Comparison of ENCODE assay signal across 7 cellular contexts in the genomic region with DNA sequence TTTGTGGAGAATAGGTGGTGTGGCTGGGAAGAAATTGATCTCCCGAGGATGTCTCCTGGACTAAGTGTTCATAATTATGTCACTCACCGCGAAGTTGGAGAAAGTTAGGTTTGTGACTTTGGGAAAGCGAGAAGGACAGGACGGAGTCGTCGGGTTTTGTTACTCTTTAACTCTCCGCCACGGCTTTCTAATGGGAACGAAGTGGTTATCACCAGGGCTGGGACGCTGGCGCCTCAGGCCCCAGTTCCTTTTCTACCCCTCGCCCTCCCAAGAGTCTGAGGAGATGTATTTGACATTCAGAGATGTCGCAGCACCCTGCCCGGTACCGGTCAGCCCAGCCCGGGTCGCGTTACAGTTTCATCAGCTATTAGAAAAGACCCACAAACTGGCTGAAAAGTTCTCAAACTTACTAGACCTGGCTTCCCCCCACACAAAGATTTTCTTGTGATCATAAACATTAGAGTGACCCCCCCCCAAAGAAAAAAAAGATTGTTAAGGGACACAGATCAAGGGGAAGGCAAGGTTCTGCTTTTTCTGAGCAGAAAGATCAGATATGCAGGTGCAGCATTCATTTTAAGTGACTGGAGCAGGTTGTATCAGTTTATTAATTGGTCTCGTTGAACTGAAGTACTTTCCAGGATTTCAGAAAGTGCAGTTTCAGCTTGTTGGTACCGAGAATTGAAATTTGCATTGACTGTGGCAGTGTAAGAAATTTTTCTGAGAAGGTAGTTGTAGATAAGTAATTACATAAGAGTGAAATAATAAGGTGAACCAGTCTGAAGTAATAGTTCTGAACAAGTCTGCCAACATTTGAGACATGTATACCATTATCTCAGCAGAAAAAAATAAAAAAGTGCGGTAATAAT. TPM values are rescaled to one million over a fixed set of nuclear protein-coding genes. Genes with fewer than 3 reads are reported as not detected.
DNase-seq lines count a peak whose midpoint lies in the region; FAIRE-seq and TF ChIP-seq lines count a peak whose summit lies in the region.

No MANE protein-coding gene starts in this region.

- no peak overlapping the region for H4K5ac ChIP-seq in mesendoderm (ENCODE audit: low read length)

- no CpG with 5 or more reads among the region's 22 CpGs for WGBS in mesendoderm (ENCODE audit: extremely low coverage, insufficient coverage, low lambda C conversion rate)

- H3K79me1 ChIP-seq in mesendoderm (ENCODE audit: low read length) = peaks cover 11% of the 10 kb centered on the region

- H3K27me3 ChIP-seq in mesendoderm (ENCODE audit: insufficient read depth, low read length, poor library complexity) (no peaks in the 10 kb centered on the region), vagina (no peaks in the 10 kb centered on the region)

- H3K56ac ChIP-seq in mesendoderm (ENCODE audit: low read length) = peak overlapping the region; percentile 89

- H3K27ac ChIP-seq in mesendoderm (ENCODE audit: low read depth, low read length) (no peak overlapping the region), vagina (peak overlapping the region; percentile 75)

- DNase-seq in GM12892 (ENCODE audit: insufficient read length) (no peak), NCI-H2171 (lab: John Stamatoyannopoulos, UW) (peak; percentile 14), mesendoderm (peak; percentile 36), vagina (ENCODE audit: extremely low spot score in 2 of 2) (no peak), cerebellar nuclear complex (lab: John Stamatoyannopoulos, UW) (no peak), mesenteric fat pad (ENCODE audit: low spot score) (no peak)
- peak; percentile 3 for DNase-seq in central memory CD4-positive, alpha-beta T cell

- no peak overlapping the region for H3K4ac ChIP-seq in mesendoderm (ENCODE audit: low read depth, low read length)

- H3K4me3 ChIP-seq in mesendoderm (ENCODE audit: low read length) (peak overlapping the region; percentile 80), vagina (peak overlapping the region; percentile 79 to 99)

- H2BK15ac ChIP-seq in mesendoderm (replicated peaks; ENCODE audit: low read depth) = no peak overlapping the region

- H2AK5ac ChIP-seq in mesendoderm (ENCODE audit: low read length) = no peak overlapping the region

- intact Hi-C loops in vagina (cut with DNase I) = loop anchor here (5.0 to 10.0 kb wide), 3 partner anchors 162 to 815 kb away; partner anchors contain the start of genes ADSS2 and HNRNPU

- no peak overlapping the region for H4K8ac ChIP-seq in mesendoderm (ENCODE audit: low read depth, low read length)

- peak; percentile 5 for FAIRE-seq in GM12892 (lab: Jason Lieb, UNC)

- peak overlapping the region; percentile 1 for H3K23ac ChIP-seq in mesendoderm (ENCODE audit: low read length)

- TF ChIP-seq POLR2A in GM12892 (IDR thresholded peaks at IDR 0.05; ENCODE audit: low read depth, low read length) (no peak), vagina (IDR thresholded peaks at IDR 0.05) (no peak)

- H3K4me1 ChIP-seq in mesendoderm (ENCODE audit: control insufficient read depth, low read depth, low read length) (peaks cover 4% of the 10 kb centered on the region), vagina (peaks cover 34% of the 10 kb centered on the region)

- peak overlapping the region; percentile 66 for H3K9ac ChIP-seq in mesendoderm (ENCODE audit: low read length)

- no peak overlapping the region for H2BK5ac ChIP-seq in mesendoderm (ENCODE audit: low read length)

- no peak for TF ChIP-seq CTCF in vagina (IDR thresholded peaks at IDR 0.05)

- peak overlapping the region; percentile 52 for H3K4me2 ChIP-seq in mesendoderm (ENCODE audit: low read length)

- peak overlapping the region; percentile 100 for H3K18ac ChIP-seq in mesendoderm (ENCODE audit: low read length)

- H3K36me3 ChIP-seq in mesendoderm (ENCODE audit: control insufficient read depth, insufficient read depth, low read length) = peaks cover 5% of the 10 kb centered on the region
- peaks cover 0 to 8% of the 10 kb centered on the region in 2 donors for H3K36me3 ChIP-seq in vagina

- H2BK120ac ChIP-seq in mesendoderm (ENCODE audit: low read depth, low read length) = no peak overlapping the region

- peaks cover 31% of the 10 kb centered on the region for H3K79me2 ChIP-seq in mesendoderm (ENCODE audit: control insufficient read depth, insufficient read depth, low read length)

- no peaks in the 10 kb centered on the region for H3K9me3 ChIP-seq in vagina

RNA-seq across cellular contexts. Expression of gene ZBTB18, which starts 0.9 kb away (rescaled TPM):
- 5.0 TPM for polyA plus RNA-seq in GM12892 (2012; ENCODE audit: missing spikeins)
- 5.9 TPM for polyA plus RNA-seq in mesendoderm (2013, experiment 1 of 2)
- polyA plus RNA-seq in mesendoderm (2013, experiment 2 of 2) = 5.8 TPM
- 8.8 TPM for total RNA-seq in vagina
- total RNA-seq in mesenteric fat pad = 11.9 TPM

Comparison
In these comparisons a context has a peak if more than half of its experiments do, and no peak if none do; other contexts are left out.
1. DNase-seq: peak in NCI-H2171 (single experiment), central memory CD4-positive, alpha-beta T cell (single experiment) and mesendoderm (single experiment); none in GM12892 (single experiment), vagina (0 of 2), cerebellar nuclear complex (0 of 2) and mesenteric fat pad (single experiment).